19 cellular contexts compared by ENCODE assay signal in the genomic region with DNA sequence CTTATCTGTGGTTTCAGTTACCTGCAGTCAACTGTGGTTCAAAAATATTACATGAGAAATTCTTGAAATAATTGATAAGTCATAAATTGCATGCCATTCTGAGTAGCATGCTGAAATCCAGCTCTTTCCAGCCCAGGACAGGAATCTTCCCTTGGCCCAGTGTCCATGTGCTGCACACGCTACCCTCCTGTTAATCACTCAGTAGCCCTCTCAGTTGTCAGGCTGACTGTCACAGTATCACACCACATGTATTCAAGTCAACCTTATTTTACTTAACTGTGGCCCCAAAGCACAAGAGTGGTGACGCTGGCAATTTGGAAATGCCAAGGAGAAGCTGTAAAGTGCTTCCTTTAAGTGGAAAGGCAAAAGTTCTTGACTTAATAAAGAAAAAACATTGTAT.
DNase-seq lines count a peak whose midpoint lies in the region; ATAC-seq and TF ChIP-seq lines count a peak whose summit lies in the region.
"Had no signal": no experiment of that assay in that cellular context is flagged by ENCODE, and none has a peak within 500 bp of the region (broad histone marks: within the 10 kb centered on the region; RNA-seq: fewer than 3 reads in every experiment).

No MANE protein-coding gene starts in this region.

- H3K9me3 ChIP-seq in left ventricle myocardium inferior (replicated peaks) (no peaks in the 10 kb centered on the region), right cardiac atrium (ENCODE audit: control insufficient read depth, low read length) (no peaks in the 10 kb centered on the region), mesenchymal stem cell (ENCODE audit: control insufficient read depth, low read length) (no peaks in the 10 kb centered on the region)
- H3K9me3 ChIP-seq: BLaER1 treated with 17β-estradiol and CSF1 and Interleukin-3, amounts not matched to agents 10 nM and 100 nM had no signal

- ATAC-seq in right cardiac atrium, result no peak
- ATAC-seq: CD8-positive, alpha-beta T cell; GM12878 had no signal

- intact Hi-C loops in left ventricle myocardium inferior (cut with micrococcal nuclease), result no loop called here
- intact Hi-C loops in right cardiac atrium (cut with DNase I), result no loop called here

- no peak overlapping the region for H2BK15ac ChIP-seq in mesenchymal stem cell (ENCODE audit: low read depth, poor library complexity, severe bottlenecking)

- peaks cover 39% of the 10 kb centered on the region for H3K36me3 Mint-ChIP-seq in type B pancreatic cell
- H3K36me3 Mint-ChIP-seq: CD8-positive, alpha-beta T cell had no signal

- no peak overlapping the region for H3K18ac ChIP-seq in mesenchymal stem cell (ENCODE audit: low read depth in 1 of 2, low read length in 2 of 2)

- no peak overlapping the region for H2AK5ac ChIP-seq in mesenchymal stem cell (ENCODE audit: low read length, severe bottlenecking)

- WGBS in right cardiac atrium, result 75% methylated on average over 2 of the region's 2 CpGs
- WGBS in mesenchymal stem cell, result 94% methylated on average over 2 of the region's 2 CpGs

- peak overlapping the region in 1 of 2 experiments; percentile 69 for H3K23ac ChIP-seq in mesenchymal stem cell (ENCODE audit: low read length in 2 of 2)

- H3K4me1 ChIP-seq in left ventricle myocardium inferior (peaks cover 85% of the 10 kb centered on the region), right cardiac atrium (ENCODE audit: control insufficient read depth, insufficient read depth, low read length) (peaks cover 9% of the 10 kb centered on the region), mesenchymal stem cell (ENCODE audit: control insufficient read depth, insufficient read depth, low read depth, low read length) (peaks cover 5% of the 10 kb centered on the region)
- H3K4me1 ChIP-seq: BLaER1 treated with 17β-estradiol and CSF1 and Interleukin-3, amounts not matched to agents 10 nM and 100 nM had no signal

- H3K4me3 Mint-ChIP-seq in type B pancreatic cell, result no peak overlapping the region
- H3K4me3 Mint-ChIP-seq: B cell; CD8-positive, alpha-beta T cell; H9 had no signal

- H3K36me3 ChIP-seq in left ventricle myocardium inferior (no peaks in the 10 kb centered on the region), mesenchymal stem cell (ENCODE audit: control insufficient read depth in 1 of 2, insufficient read depth in 2 of 2, low read depth in 1 of 2, low read length in 2 of 2) (peaks cover 0 to 9% of the 10 kb centered on the region in 2 experiments)
- H3K36me3 ChIP-seq: BLaER1 treated with 17β-estradiol and CSF1 and Interleukin-3, amounts not matched to agents 10 nM and 100 nM had no signal

- DNase-seq in left ventricle myocardium inferior (no peak), right cardiac atrium (no peak), mesenchymal stem cell (no peak), type B pancreatic cell (ENCODE audit: extremely low spot score, unreplicated experiment) (no peak), DMS53 treated with DMSO at 0.1 percent for 48 hours (lab: John Stamatoyannopoulos, UW; ENCODE audit: unreplicated experiment) (no peak), ecto neural progenitor cell (ENCODE audit: low spot score) (no peak), HK-2 (ENCODE audit: unreplicated experiment) (no peak)
- DNase-seq: 8988T; Calu3; CD8-positive, alpha-beta T cell; DND-41; EL; GOT3; H9 had no signal

- H3K4me1 Mint-ChIP-seq in type B pancreatic cell (ENCODE audit: unreplicated experiment), result peaks cover 25% of the 10 kb centered on the region
- H3K4me1 Mint-ChIP-seq: H9 had no signal

- no peak overlapping the region for H3K9ac ChIP-seq in mesenchymal stem cell (ENCODE audit: low read length)
- H3K9ac ChIP-seq: BLaER1 treated with 17β-estradiol and CSF1 and Interleukin-3, amounts not matched to agents 10 nM and 100 nM had no signal

- no peaks in the 10 kb centered on the region for H3K27me3 Mint-ChIP-seq in type B pancreatic cell

- H3K4ac ChIP-seq in mesenchymal stem cell (ENCODE audit: low read depth in 1 of 2, low read length in 2 of 2), result no peak overlapping the region

- no peak overlapping the region for H2BK12ac ChIP-seq in mesenchymal stem cell (ENCODE audit: low read length in 2 of 2)

- H3K9me3 Mint-ChIP-seq in type B pancreatic cell, result peaks cover 3% of the 10 kb centered on the region
- H3K9me3 Mint-ChIP-seq: CD8-positive, alpha-beta T cell; H9 had no signal

- H3K27me3 ChIP-seq in left ventricle myocardium inferior (ENCODE audit: low read depth) (no peaks in the 10 kb centered on the region), right cardiac atrium (ENCODE audit: control insufficient read depth, insufficient read depth) (no peaks in the 10 kb centered on the region), mesenchymal stem cell (ENCODE audit: control insufficient read depth in 1 of 2, insufficient read depth in 1 of 2, low read length in 2 of 2) (no peaks in the 10 kb centered on the region)
- H3K27me3 ChIP-seq: BLaER1 treated with 17β-estradiol and CSF1 and Interleukin-3, amounts not matched to agents 10 nM and 100 nM had no signal

- H2BK120ac ChIP-seq in mesenchymal stem cell (ENCODE audit: low read depth, low read length), result no peak overlapping the region

- H3K4me3 ChIP-seq in left ventricle myocardium inferior, result no peak overlapping the region
- H3K4me3 ChIP-seq in right cardiac atrium (ENCODE audit: low read length), result no peak overlapping the region
- H3K4me3 ChIP-seq in mesenchymal stem cell (ENCODE audit: insufficient read depth in 1 of 2, low read depth in 1 of 2, low read length in 2 of 2), result no peak overlapping the region
- H3K4me3 ChIP-seq: BLaER1 treated with 17β-estradiol and CSF1 and Interleukin-3, amounts not matched to agents 10 nM and 100 nM; GM12878 had no signal

- no peak overlapping the region for H2BK5ac ChIP-seq in mesenchymal stem cell (ENCODE audit: low read depth, low read length, poor library complexity, severe bottlenecking)

- H2AFZ ChIP-seq in mesenchymal stem cell (ENCODE audit: low read depth, low read length), result no peak overlapping the region

- H3K14ac ChIP-seq in mesenchymal stem cell (ENCODE audit: low read length in 2 of 2), result no peak overlapping the region

- peak overlapping the region; percentile 24 for H3K27ac Mint-ChIP-seq in type B pancreatic cell
- H3K27ac Mint-ChIP-seq: B cell; CD8-positive, alpha-beta T cell; H9 had no signal

- H4K91ac ChIP-seq in mesenchymal stem cell (ENCODE audit: low read length), result peak overlapping the region; percentile 53

- no peak overlapping the region for H3K4me2 ChIP-seq in mesenchymal stem cell (ENCODE audit: low read length, poor library complexity, severe bottlenecking)
- H3K4me2 ChIP-seq: BLaER1 treated with 17β-estradiol and CSF1 and Interleukin-3, amounts not matched to agents 10 nM and 100 nM had no signal

- peaks cover 45% of the 10 kb centered on the region for H3K79me1 ChIP-seq in mesenchymal stem cell (replicated peaks; ENCODE audit: low read length, poor library complexity, severe bottlenecking)

- TF ChIP-seq CTCF in left ventricle myocardium inferior (IDR thresholded peaks at IDR 0.05; ENCODE audit: borderline replicate concordance), result no peak
- TF ChIP-seq CTCF in VCaP (conservative IDR thresholded peaks at IDR 0.05), result no peak
- TF ChIP-seq CTCF in type B pancreatic cell (conservative IDR thresholded peaks at IDR 0.05), result no peak

- H4K8ac ChIP-seq in mesenchymal stem cell (ENCODE audit: low read length), result no peak overlapping the region

- H3K27ac ChIP-seq in left ventricle myocardium inferior (replicated peaks), result peak overlapping the region; percentile 77
- no peak overlapping the region for H3K27ac ChIP-seq in right cardiac atrium (ENCODE audit: low read length)
- peak overlapping the region; percentile 97; the same call in 1 of the 2 replicates for H3K27ac ChIP-seq in VCaP
- H3K27ac ChIP-seq in mesenchymal stem cell (ENCODE audit: low read length, poor library complexity, severe bottlenecking), result no peak overlapping the region
- H3K27ac ChIP-seq: BLaER1 treated with 17β-estradiol and CSF1 and Interleukin-3, amounts not matched to agents 10 nM and 100 nM; HL-60 had no signal

Comparison
In these comparisons a context has a peak if more than half of its experiments do, and no peak if none do; other contexts are left out.
1. H3K27ac ChIP-seq: peak in left ventricle myocardium inferior (single experiment) and VCaP (single experiment); none in right cardiac atrium (single experiment) and mesenchymal stem cell (single experiment).